ENCODE assay signal across 8 cellular contexts in genomic region chr6:31192431-31193105, GRCh38. TPM values are rescaled to one million over a fixed set of nuclear protein-coding genes. Genes with fewer than 3 reads are reported as not detected.
DNase-seq lines count a peak whose midpoint lies in the region; FAIRE-seq and TF ChIP-seq lines count a peak whose summit lies in the region.
"Not testable (repeated sequence)": the region's sequence is repeated elsewhere in the genome, so short reads cannot be mapped to it uniquely, and the experiment has no call there.

No MANE protein-coding gene starts in this region.

- not testable (repeated sequence) for H3K27ac ChIP-seq in kidney (ENCODE audit: low read depth in 2 of 2, low read length in 2 of 2)

- H3K4me3 ChIP-seq in AG04449 (ENCODE audit: low read depth, low read length); kidney (ENCODE audit: low read length in 2 of 2); skeletal muscle cell (ENCODE audit: low read depth, low read length): not testable (repeated sequence)

- TF ChIP-seq CTCF in AG04449 (IDR thresholded peaks at IDR 0.05; ENCODE audit: insufficient read depth, low read length, missing control alignments): peak; percentile 61
- peak; percentile 63 for TF ChIP-seq CTCF in GM12874 (IDR thresholded peaks at IDR 0.05; ENCODE audit: insufficient read depth, low read depth, low read length)
- peak; percentile 86 for TF ChIP-seq CTCF in kidney (IDR thresholded peaks at IDR 0.05; ENCODE audit: borderline replicate concordance, extremely low read depth, insufficient read depth)

- H3K36me3 ChIP-seq in kidney (ENCODE audit: control insufficient read depth in 1 of 2, insufficient read depth in 2 of 2, low read length in 2 of 2): not testable (repeated sequence)

- intact Hi-C loops in kidney (cut with DNase I): loop anchor here (5.0 kb wide), 1 partner anchor 55 kb away; the partner anchor contains the start of gene PSORS1C2

- CTCF ChIA-PET in AG04449 (lab: Yijun Ruan, JAX): interaction anchor here (0.7 to 13.7 kb wide), 25 partner anchors 8 to 277 kb away, joined by 3 to 505 read pairs (median 4); partner anchors contain the start of genes CCHCR1, PSORS1C1 and PSORS1C2

- POLR2A ChIA-PET in AG04449 (lab: Yijun Ruan, JAX): interaction anchor here (0.7 to 1.4 kb wide), 4 partner anchors 34 to 254 kb away, joined by 3 to 4 read pairs (median 4); partner anchors contain the start of gene TCF19

- not testable (repeated sequence) for DNase-seq in AG04449 (ENCODE audit: low read depth, low spot score); kidney
- peak; percentile 2 for DNase-seq in NCI-H128 (lab: John Stamatoyannopoulos, UW; ENCODE audit: unreplicated experiment)
- DNase-seq in RPMI7951 (ENCODE audit: low read depth): peak; percentile 74
- peak; percentile 19 to 24 for DNase-seq in activated CD8-positive, alpha-beta memory T cell treated with anti-CD3 and anti-CD28 coated beads for 4 hours (ENCODE audit: low read depth in 2 of 2)
- peak; percentile 74 to 79 for DNase-seq in dermis microvascular lymphatic vessel endothelial cell (ENCODE audit: low read depth in 2 of 2)
- peak; percentile 9 for DNase-seq in skeletal muscle cell (ENCODE audit: low read depth)

- H3K4me1 ChIP-seq in kidney (ENCODE audit: control insufficient read depth in 1 of 2, insufficient read depth in 1 of 2, low read depth in 1 of 2, low read length in 2 of 2): not testable (repeated sequence)

- H3K9ac ChIP-seq in kidney (ENCODE audit: low read length in 2 of 2): not testable (repeated sequence)

- H3K9me3 ChIP-seq in kidney (ENCODE audit: control insufficient read depth in 1 of 2, low read length in 2 of 2): not testable (repeated sequence)

- FAIRE-seq in kidney (lab: Jason Lieb, UNC): not testable (repeated sequence)

RNA-seq across cellular contexts. Expression of gene POU5F1, which starts 22.1 kb away (rescaled TPM):
- total RNA-seq in RPMI7951 (2014; rRNA removed; shearing (Covaris generic)): 0.36 TPM in 1 of 2 replicates, not detected in the other
- total RNA-seq in dermis microvascular lymphatic vessel endothelial cell: not detected in 2 replicates
- 19.9 TPM for total RNA-seq in kidney
- polyA plus RNA-seq in kidney (ENCODE audit: insufficient read depth, low read depth, low replicate concordance): 7.9 TPM

RNA-seq across cellular contexts. Expression of gene TCF19, which starts 34.2 kb away (rescaled TPM):
- total RNA-seq in RPMI7951 (2014; rRNA removed; shearing (Covaris generic)): 49.5 and 53.1 TPM in 2 replicates
- total RNA-seq in dermis microvascular lymphatic vessel endothelial cell (12.8 and 21.7 TPM in 2 replicates), kidney (7.1 TPM)
- polyA plus RNA-seq in kidney (ENCODE audit: insufficient read depth, low read depth, low replicate concordance): 5.1 TPM

RNA-seq across cellular contexts. Expression of gene CCHCR1, which starts 35.0 kb away (rescaled TPM):
- total RNA-seq in RPMI7951 (2014; rRNA removed; shearing (Covaris generic)): 23.4 and 26.0 TPM in 2 replicates
- 11.1 and 11.8 TPM in 2 replicates for total RNA-seq in dermis microvascular lymphatic vessel endothelial cell
- total RNA-seq in kidney: 26.2 TPM
- 24.1 TPM for polyA plus RNA-seq in kidney (ENCODE audit: insufficient read depth, low read depth, low replicate concordance)

RNA-seq across cellular contexts. Expression of gene PSORS1C2, which starts 53.7 kb away (rescaled TPM):
- not detected in 2 replicates for total RNA-seq in RPMI7951 (2014; rRNA removed; shearing (Covaris generic))
- total RNA-seq in dermis microvascular lymphatic vessel endothelial cell: not detected in 2 replicates
- not detected for total RNA-seq in kidney
- not detected for polyA plus RNA-seq in kidney (ENCODE audit: insufficient read depth, low read depth, low replicate concordance)

Comparison
In these comparisons a context has a peak if more than half of its experiments do, and no peak if none do; other contexts are left out.
1. RNA of gene POU5F1, which starts 22.1 kb away (total RNA-seq): 19.9 TPM in kidney (single experiment); 0.36 TPM in RPMI7951 and not detected in dermis microvascular lymphatic vessel endothelial cell; every median in the first group is over 10 times any median in the second.
2. Peak in every context shown above with its lines, with median percentiles within 50 percentile points of each other: CTCF ChIP-seq.